ENCODE assay signal across 1 cellular context in genomic region chr1:25109527-25109926, GRCh38.
TF ChIP-seq lines count a peak whose summit lies in the region.

No MANE protein-coding gene starts in this region.

TF ChIP-seq in K562, 482 proteins besides CTCF, POLR2A, EP300 and RAD21 (continued from another document):
- TF ChIP-seq, protein P1, sequence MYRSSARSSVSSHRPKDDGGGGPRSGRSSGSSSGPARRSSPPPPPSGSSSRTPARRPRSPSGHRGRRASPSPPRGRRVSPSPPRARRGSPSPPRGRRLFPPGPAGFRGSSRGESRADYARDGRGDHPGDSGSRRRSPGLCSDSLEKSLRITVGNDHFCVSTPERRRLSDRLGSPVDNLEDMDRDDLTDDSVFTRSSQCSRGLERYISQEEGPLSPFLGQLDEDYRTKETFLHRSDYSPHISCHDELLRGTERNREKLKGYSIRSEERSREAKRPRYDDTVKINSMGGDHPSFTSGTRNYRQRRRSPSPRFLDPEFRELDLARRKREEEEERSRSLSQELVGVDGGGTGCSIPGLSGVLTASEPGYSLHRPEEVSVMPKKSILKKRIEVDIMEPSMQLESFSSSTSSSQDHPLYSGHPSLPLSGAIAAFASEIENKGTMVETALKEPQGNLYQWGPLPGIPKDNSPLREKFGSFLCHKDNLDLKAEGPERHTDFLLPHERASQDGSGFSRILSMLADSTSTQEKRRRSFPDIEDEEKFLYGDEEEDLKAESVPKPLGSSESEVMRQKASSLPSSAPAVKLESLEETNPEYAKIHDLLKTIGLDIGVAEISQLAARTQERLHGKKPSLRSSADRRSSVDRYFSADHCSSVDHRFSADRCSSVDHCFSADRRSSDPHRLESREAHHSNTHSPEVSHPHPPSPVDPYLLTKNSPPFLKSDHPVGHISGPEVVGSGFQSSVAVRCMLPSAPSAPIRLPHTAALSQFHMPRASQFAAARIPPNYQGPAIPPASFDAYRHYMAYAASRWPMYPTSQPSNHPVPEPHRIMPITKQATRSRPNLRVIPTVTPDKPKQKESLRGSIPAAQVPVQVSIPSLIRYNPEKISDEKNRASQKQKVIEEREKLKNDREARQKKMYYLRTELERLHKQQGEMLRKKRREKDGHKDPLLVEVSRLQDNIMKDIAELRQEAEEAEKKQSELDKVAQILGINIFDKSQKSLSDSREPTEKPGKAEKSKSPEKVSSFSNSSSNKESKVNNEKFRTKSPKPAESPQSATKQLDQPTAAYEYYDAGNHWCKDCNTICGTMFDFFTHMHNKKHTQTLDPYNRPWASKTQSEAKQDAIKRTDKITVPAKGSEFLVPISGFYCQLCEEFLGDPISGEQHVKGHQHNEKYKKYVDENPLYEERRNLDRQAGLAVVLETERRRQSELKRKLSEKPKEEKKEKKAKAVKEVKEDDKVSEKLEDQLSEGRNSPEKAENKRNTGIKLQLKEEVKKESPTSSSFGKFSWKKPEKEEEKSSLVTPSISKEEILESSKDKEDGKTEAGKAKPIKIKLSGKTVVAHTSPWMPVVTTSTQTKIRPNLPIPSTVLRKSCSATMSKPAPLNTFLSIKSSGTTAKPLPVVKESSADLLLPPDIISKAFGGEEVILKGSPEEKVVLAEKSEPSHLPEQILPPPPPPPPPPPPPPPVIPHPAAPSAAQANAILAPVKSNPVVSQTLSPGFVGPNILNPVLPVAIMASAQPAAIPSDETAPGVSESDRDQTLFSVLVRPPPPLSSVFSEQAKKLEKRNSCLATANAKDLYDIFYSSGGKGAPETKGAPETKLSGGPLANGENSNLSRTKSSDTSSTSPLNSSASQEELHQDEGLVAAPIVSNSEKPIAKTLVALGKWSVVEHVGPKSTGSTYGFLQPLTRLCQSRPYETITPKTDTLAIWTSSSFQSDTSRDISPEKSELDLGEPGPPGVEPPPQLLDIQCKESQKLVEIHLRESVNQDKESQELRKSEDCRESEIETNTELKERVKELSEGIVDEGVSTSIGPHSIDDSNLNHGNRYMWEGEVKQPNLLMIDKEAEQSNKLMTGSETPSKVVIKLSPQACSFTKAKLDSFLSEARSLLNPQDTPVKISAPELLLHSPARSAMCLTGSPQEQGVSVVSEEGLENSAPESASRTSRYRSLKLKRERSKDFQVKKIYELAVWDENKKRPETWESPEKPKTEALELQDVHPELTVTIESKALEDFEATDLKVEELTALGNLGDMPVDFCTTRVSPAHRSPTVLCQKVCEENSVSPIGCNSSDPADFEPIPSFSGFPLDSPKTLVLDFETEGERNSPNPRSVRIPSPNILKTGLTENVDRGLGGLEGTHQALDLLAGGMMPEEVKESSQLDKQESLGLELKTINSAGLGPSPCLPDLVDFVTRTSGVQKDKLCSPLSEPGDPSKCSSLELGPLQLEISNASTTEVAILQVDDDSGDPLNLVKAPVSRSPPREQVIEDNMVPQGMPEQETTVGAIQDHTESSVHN (IDR thresholded peaks at IDR 0.05; ENCODE audit: borderline replicate concordance in 1 of 2, low read depth in 1 of 2) = no peak
- no peak for TF ChIP-seq ZNF586 (CRISPR knock-in tag; conservative IDR thresholded peaks at IDR 0.05)
- TF ChIP-seq USF1 (CRISPR knock-in tag; IDR thresholded peaks at IDR 0.05) = peak; percentile 92
- peak; percentile 69 for TF ChIP-seq CBFA2T2 (conservative IDR thresholded peaks at IDR 0.05)
- TF ChIP-seq NCOA1 (IDR thresholded peaks at IDR 0.05; ENCODE audit: low read depth) = no peak
- peak in 2 of 3 experiments; percentile 59 to 80 for TF ChIP-seq YY1 (IDR thresholded peaks at IDR 0.05; ENCODE audit: borderline replicate concordance in 1 of 3, control insufficient read depth in 1 of 3, extremely low read depth in 1 of 3, insufficient read depth in 3 of 3, insufficient read length in 1 of 3, insufficient replicate concordance in 2 of 3, low read depth in 1 of 3, low read length in 2 of 3)
- peak; percentile 80 for TF ChIP-seq TRIM28 (IDR thresholded peaks at IDR 0.05)
- TF ChIP-seq BHLHE40 (IDR thresholded peaks at IDR 0.05; ENCODE audit: low read length) = peak; percentile 41; the same call in 1 of the 2 replicates
- TF ChIP-seq TAL1 (IDR thresholded peaks at IDR 0.05) = no peak
- TF ChIP-seq RAD51 (IDR thresholded peaks at IDR 0.05; ENCODE audit: borderline replicate concordance, low read depth) = peak; percentile 93
- TF ChIP-seq SPI1 (IDR thresholded peaks at IDR 0.05; ENCODE audit: borderline replicate concordance, low read depth, low read length) = 0 out of 2 replicates have a peak, but pooled peaks have one; percentile 2
- peak; percentile 73; the same call in 1 of the 2 replicates for TF ChIP-seq CBX5 (IDR thresholded peaks at IDR 0.05; ENCODE audit: borderline replicate concordance, low read depth)
- peak; percentile 42 for TF ChIP-seq NFYB (IDR thresholded peaks at IDR 0.05; ENCODE audit: extremely low read depth, insufficient read length)
- no peak for TF ChIP-seq CREB1 (IDR thresholded peaks at IDR 0.05)
- no peak for TF ChIP-seq CREB1 (CRISPR knock-in tag; IDR thresholded peaks at IDR 0.05)
- TF ChIP-seq CBX1 (IDR thresholded peaks at IDR 0.05; ENCODE audit: low read depth) = peak; percentile 88
- TF ChIP-seq ZNF232 (CRISPR knock-in tag; IDR thresholded peaks at IDR 0.05) = no peak
- TF ChIP-seq EHMT2 (IDR thresholded peaks at IDR 0.05) = peak; percentile 20; the same call in 1 of the 2 replicates
- no peak for TF ChIP-seq ZNF436 (CRISPR knock-in tag; IDR thresholded peaks at IDR 0.05)
- TF ChIP-seq E2F5 (CRISPR knock-in tag; IDR thresholded peaks at IDR 0.05) = no peak
- TF ChIP-seq, protein P2, sequence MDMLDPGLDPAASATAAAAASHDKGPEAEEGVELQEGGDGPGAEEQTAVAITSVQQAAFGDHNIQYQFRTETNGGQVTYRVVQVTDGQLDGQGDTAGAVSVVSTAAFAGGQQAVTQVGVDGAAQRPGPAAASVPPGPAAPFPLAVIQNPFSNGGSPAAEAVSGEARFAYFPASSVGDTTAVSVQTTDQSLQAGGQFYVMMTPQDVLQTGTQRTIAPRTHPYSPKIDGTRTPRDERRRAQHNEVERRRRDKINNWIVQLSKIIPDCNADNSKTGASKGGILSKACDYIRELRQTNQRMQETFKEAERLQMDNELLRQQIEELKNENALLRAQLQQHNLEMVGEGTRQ (CRISPR knock-in tag; IDR thresholded peaks at IDR 0.05) = peak; percentile 83
- TF ChIP-seq TOE1 (IDR thresholded peaks at IDR 0.05; ENCODE audit: borderline replicate concordance) = peak; percentile 89
- TF ChIP-seq TOE1 (CRISPR knock-in tag; IDR thresholded peaks at IDR 0.05; ENCODE audit: borderline replicate concordance, low read depth) = no peak
- peak in 1 of 2 experiments; percentile 98; a peak in 2 of 3 replicates for TF ChIP-seq CBX3 (IDR thresholded peaks at IDR 0.05; ENCODE audit: borderline replicate concordance in 1 of 2, low read length in 2 of 2)
TF ChIP-seq in K562: peak in this region for 17.
